ENCODE assay signal across 8 cellular contexts in genomic region chr11:62792193-62792575, GRCh38. TPM values are rescaled to one million over a fixed set of nuclear protein-coding genes. Genes with fewer than 3 reads are reported as not detected.
A peak's percentile ranks its signal among the peaks of the same experiment; 100 is the strongest.
DNase-seq lines count a peak whose midpoint lies in the region; ATAC-seq and TF ChIP-seq lines count a peak whose summit lies in the region.

No MANE protein-coding gene starts in this region.

- peaks cover 51% of the 10 kb centered on the region for H3K4me1 ChIP-seq in DND-41 (ENCODE audit: insufficient read depth, low read length)

- H3K9me3 Mint-ChIP-seq in natural killer cell, result no peaks in the 10 kb centered on the region

- H3K9me3 ChIP-seq in DND-41 (ENCODE audit: insufficient read depth, low read length, severe bottlenecking), result no peaks in the 10 kb centered on the region

- no peak overlapping the region; the same call in 1 of the 2 replicates for H2AFZ ChIP-seq in DND-41 (ENCODE audit: low read depth, low read length)

- TF ChIP-seq POLR2A in lower leg skin (IDR thresholded peaks at IDR 0.05), result no peak

- no peaks in the 10 kb centered on the region for H4K20me1 ChIP-seq in DND-41 (ENCODE audit: insufficient read depth, low read length)

- DNase-seq in DND-41 (peak; percentile 30), NCI-H82 treated with DMSO at 0.1 percent for 48 hours (lab: John Stamatoyannopoulos, UW; ENCODE audit: unreplicated experiment) (peak; percentile 46), natural killer cell (no peak), NK-92 (lab: John Stamatoyannopoulos, UW; ENCODE audit: unreplicated experiment) (no peak), lower leg skin (ENCODE audit: low spot score in 2 of 2) (no peak)
- DNase-seq in effector CD4-positive, alpha-beta T cell, result peak; percentile 25
- no peak for DNase-seq in activated CD4-positive, alpha-beta T cell treated with anti-CD3 and anti-CD28 coated beads, Interleukin-2, amount 50 U/mL, for 4 hours

- H3K27ac ChIP-seq in DND-41 (ENCODE audit: low read length), result peak overlapping the region; percentile 37

- peak overlapping the region; percentile 86 to 94 for H3K27ac Mint-ChIP-seq in natural killer cell

- 22 to 25% methylated on average over 11 of the region's 11 CpGs for WGBS in lower leg skin, 2 donors

- H3K27me3 Mint-ChIP-seq in natural killer cell (ENCODE audit: low read depth in 2 of 2), result no peaks in the 10 kb centered on the region

- peak; percentile 10 for ATAC-seq in DND-41 (ENCODE audit: insufficient read depth, low read depth)
- no peak for ATAC-seq in natural killer cell
- no peak for ATAC-seq in HG02623 (IDR thresholded peaks at IDR 0.05; ENCODE audit: unreplicated experiment)

- H3K9ac ChIP-seq in DND-41 (ENCODE audit: low read depth, low read length), result peak overlapping the region; percentile 78

- H3K27me3 ChIP-seq in DND-41 (ENCODE audit: insufficient read depth, low read length, poor library complexity), result no peaks in the 10 kb centered on the region

- peak overlapping the region; percentile 92 for H3K4me2 ChIP-seq in DND-41 (ENCODE audit: insufficient read depth, low read length)

- peaks cover 34 to 44% of the 10 kb centered on the region in 2 donors for H3K4me1 Mint-ChIP-seq in natural killer cell

- intact Hi-C loops in natural killer cell (cut with micrococcal nuclease) (loop anchor here (1.0 kb wide), 1 partner anchor 13 kb away; the partner anchor contains the start of gene NXF1), lower leg skin (cut with DNase I; ENCODE audit: low total_unique reads) (loop anchor here (10.0 kb wide), 1 partner anchor 63 kb away; no protein-coding TSS in a partner anchor)

- peaks cover 84% of the 10 kb centered on the region for H3K36me3 ChIP-seq in DND-41 (ENCODE audit: insufficient read depth, low read length)

- H3K36me3 Mint-ChIP-seq in natural killer cell, result peaks cover 9% of the 10 kb centered on the region

- no peak for TF ChIP-seq CTCF in DND-41 (IDR thresholded peaks at IDR 0.05; ENCODE audit: borderline replicate concordance, extremely low read depth, low read length, poor library complexity, severe bottlenecking)
- TF ChIP-seq CTCF in natural killer cell (IDR thresholded peaks at IDR 0.05), result no peak
- no peak for TF ChIP-seq CTCF in lower leg skin (IDR thresholded peaks at IDR 0.05)

- H3K79me2 ChIP-seq in DND-41 (ENCODE audit: insufficient read depth, low read length), result peaks cover 52% of the 10 kb centered on the region

- H3K4me3 Mint-ChIP-seq in natural killer cell, result peak overlapping the region; percentile 89

- H3K4me3 ChIP-seq in DND-41 (ENCODE audit: low read depth in 1 of 2, low read length in 2 of 2) (peak overlapping the region; percentile 47 to 72; a peak in 3 of 4 replicates), lower leg skin (ENCODE audit: low read depth, poor library complexity, severe bottlenecking) (no peak overlapping the region)

RNA-seq across cellular contexts. Expression of gene TMEM223, which starts 0.4 kb away (rescaled TPM):
- 10 to 100 TPM in 1 of 3 donors, 1 to 10 TPM in 2; 4.8 to 10.0 (median 5.0) TPM for total RNA-seq in natural killer cell
- total RNA-seq in lower leg skin, result 10 to 100 TPM; 12.9 to 41.4 (median 21.0) TPM

RNA-seq across cellular contexts. Expression of gene TMEM179B, which starts 5.0 kb away (rescaled TPM):
- total RNA-seq in natural killer cell (10 to 100 TPM; 33.7 to 41.1 (median 36.3) TPM), lower leg skin (10 to 100 TPM; 62.9 to 82.6 (median 81.0) TPM)

RNA-seq across cellular contexts. Expression of gene NXF1, which starts 13.1 kb away (rescaled TPM):
- 100 to 1,000 TPM; 284 to 341 (median 319) TPM for total RNA-seq in natural killer cell
- total RNA-seq in lower leg skin, result 100 to 1,000 TPM in 1 of 4 donors, 10 to 100 TPM in 3; 56.6 to 114 (median 79.6) TPM

RNA-seq across cellular contexts. Expression of gene TAF6L, which starts 21.0 kb away (rescaled TPM):
- 10 to 100 TPM; 18.4 to 20.3 (median 18.8) TPM for total RNA-seq in natural killer cell
- total RNA-seq in lower leg skin, result 10 to 100 TPM; 21.0 to 79.2 (median 38.2) TPM

RNA-seq across cellular contexts. Expression of gene POLR2G, which starts 30.8 kb away (rescaled TPM):
- total RNA-seq in natural killer cell (100 to 1,000 TPM; 110 to 120 (median 119) TPM), lower leg skin (10 to 100 TPM; 51.5 to 71.0 (median 57.2) TPM)

Comparison
In these comparisons a context has a peak if more than half of its experiments do, and no peak if none do; other contexts are left out.
1. DNase-seq: peak in DND-41 (single experiment), NCI-H82 treated with DMSO at 0.1 percent for 48 hours (single experiment) and effector CD4-positive, alpha-beta T cell (single experiment); none in natural killer cell (single experiment), NK-92 (single experiment), activated CD4-positive, alpha-beta T cell treated with anti-CD3 and anti-CD28 coated beads, Interleukin-2, amount 50 U/mL, for 4 hours (0 of 2) and lower leg skin (0 of 2).